Comparison of ENCODE assay signal across 8 cellular contexts in genomic region chr2:162072181-162072702, GRCh38. TPM values are rescaled to one million over a fixed set of nuclear protein-coding genes. Genes with fewer than 3 reads are reported as not detected.
DNase-seq lines count a peak whose midpoint lies in the region; ATAC-seq and TF ChIP-seq lines count a peak whose summit lies in the region.

No MANE protein-coding gene starts in this region.

- POLR2A ChIA-PET in GM10248 (lab: Yijun Ruan, JAX): no interaction called here

- no peaks in the 10 kb centered on the region for H3K4me1 ChIP-seq in breast epithelium

- CTCF ChIA-PET in GM10248 (lab: Yijun Ruan, JAX): interaction anchor here (1.3 to 1.7 kb wide), 3 partner anchors 11 to 81 kb away, joined by 3 to 7 read pairs (median 6); no protein-coding TSS in a partner anchor

- TF ChIP-seq CTCF in GM10248 (IDR thresholded peaks at IDR 0.05; ENCODE audit: control extremely low read depth, extremely low read depth, low read depth, missing control alignments) (no peak), fibroblast of villous mesenchyme (IDR thresholded peaks at IDR 0.05; ENCODE audit: insufficient read depth, low read depth, low read length) (no peak), breast epithelium (IDR thresholded peaks at IDR 0.05) (no peak)

- peaks cover 56% of the 10 kb centered on the region for H3K36me3 ChIP-seq in KOPT-K1 (ENCODE audit: insufficient read depth, low read length)
- no peaks in the 10 kb centered on the region for H3K36me3 ChIP-seq in breast epithelium

- H3K27me3 ChIP-seq in breast epithelium: no peaks in the 10 kb centered on the region

- DNase-seq in GM10248 (ENCODE audit: extremely low spot score) (peak; percentile 39), fibroblast of villous mesenchyme (ENCODE audit: low read depth) (peak; percentile 96), NCI-H1694 treated with DMSO at 0.1 percent for 48 hours (lab: John Stamatoyannopoulos, UW) (no peak), RKO (ENCODE audit: low spot score) (no peak), breast epithelium (ENCODE audit: low spot score in 2 of 2) (no peak)
- no peak for DNase-seq in activated CD4-positive, alpha-beta T cell treated with anti-CD3 and anti-CD28 coated beads, Interleukin-2, amount 50 U/mL, for 4 hours

- peak; percentile 56 for ATAC-seq in GM21529 (IDR thresholded peaks at IDR 0.05; ENCODE audit: unreplicated experiment)

- H3K9me3 ChIP-seq in KOPT-K1 (ENCODE audit: insufficient read depth, low read length, poor library complexity, severe bottlenecking) (peaks cover under 1% of the 10 kb centered on the region), breast epithelium (no peaks in the 10 kb centered on the region)

- intact Hi-C loops in breast epithelium (cut with DNase I; ENCODE audit: low total_unique reads): no loop called here

- peak overlapping the region; percentile 91 for H3K27ac ChIP-seq in KOPT-K1 (ENCODE audit: low read depth, low read length, poor library complexity, severe bottlenecking)
- no peak overlapping the region for H3K27ac ChIP-seq in breast epithelium

- peak overlapping the region; percentile 91 for H3K4me3 ChIP-seq in fibroblast of villous mesenchyme (ENCODE audit: low read depth, low read length)
- H3K4me3 ChIP-seq in breast epithelium: peak overlapping the region in 1 of 3 donors; percentile 89

- no peak for TF ChIP-seq POLR2A in breast epithelium (IDR thresholded peaks at IDR 0.05)

RNA-seq across cellular contexts. Expression of gene DPP4, which starts 1.8 kb away (rescaled TPM):
- total RNA-seq in fibroblast of villous mesenchyme (58.6 and 130 TPM in 2 replicates), breast epithelium (10 to 100 TPM in 2 of 3 donors, 1 to 10 TPM in 1; 7.5 to 17.3 (median 11.8) TPM)

Comparison
In these comparisons a context has a peak if more than half of its experiments do, and no peak if none do; other contexts are left out.
1. DNase-seq: peak in GM10248 (single experiment) and fibroblast of villous mesenchyme (single experiment); none in NCI-H1694 treated with DMSO at 0.1 percent for 48 hours (single experiment), RKO (single experiment), breast epithelium (0 of 2) and activated CD4-positive, alpha-beta T cell treated with anti-CD3 and anti-CD28 coated beads, Interleukin-2, amount 50 U/mL, for 4 hours (0 of 2).